Comparison of ENCODE assay signal across 21 cellular contexts in the genomic region with DNA sequence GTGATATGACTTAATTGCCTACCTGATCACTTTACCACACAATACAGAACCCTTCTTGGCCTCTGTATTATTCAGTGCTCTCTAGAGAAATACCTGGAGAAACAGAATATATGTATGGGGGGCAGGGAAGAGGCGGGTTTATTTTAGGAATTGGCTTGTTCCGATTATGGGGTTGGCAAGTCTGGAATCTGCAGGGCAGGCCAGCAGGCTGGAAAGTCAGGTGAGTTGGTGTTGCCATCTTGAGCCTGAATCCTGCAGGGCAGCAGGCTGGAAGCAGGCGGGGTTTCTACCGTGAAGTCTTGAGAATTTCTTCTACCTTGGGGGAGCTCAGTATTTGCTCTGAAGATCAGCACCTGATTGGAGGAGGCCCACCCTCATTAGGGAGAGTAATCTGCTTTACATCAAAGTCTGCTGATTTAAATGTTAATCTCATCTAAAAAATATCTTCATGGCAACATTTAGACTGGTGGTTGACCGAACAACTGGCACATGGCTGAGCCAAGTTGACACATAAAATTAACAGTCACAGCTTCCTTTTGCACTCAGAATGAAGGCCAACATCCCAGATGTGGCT.
DNase-seq lines count a peak whose midpoint lies in the region; ATAC-seq and TF ChIP-seq lines count a peak whose summit lies in the region.
"Had no signal": no experiment of that assay in that cellular context is flagged by ENCODE, and none has a peak within 500 bp of the region (broad histone marks: within the 10 kb centered on the region; RNA-seq: fewer than 3 reads in every experiment).

No MANE protein-coding gene starts in this region.

- peaks cover 44% of the 10 kb centered on the region for H3K4me1 Mint-ChIP-seq in activated CD8-positive, alpha-beta T cell treated with anti-CD3 and anti-CD28 coated beads, Interleukin-2, amount 10 ng/mL, durations not matched to agents 7 days and 5 days (ENCODE audit: low read depth)
- peaks cover 19% of the 10 kb centered on the region for H3K4me1 Mint-ChIP-seq in activated CD8-positive, alpha-beta T cell treated with anti-CD3 and anti-CD28 coated beads for 36 hours (ENCODE audit: low read depth)
- peaks cover 19 to 20% of the 10 kb centered on the region in 2 donors for H3K4me1 Mint-ChIP-seq in natural killer cell treated with Interleukin-12 subunit alpha and Interleukin-12 subunit beta and Interleukin-15 and Interleukin-18, amount 100 ng/mL, for 72 hours (ENCODE audit: low read depth in 2 of 2)
- H3K4me1 Mint-ChIP-seq in natural killer cell = peaks cover 27 to 39% of the 10 kb centered on the region in 2 donors
- peaks cover 38 to 58% of the 10 kb centered on the region in 2 donors for H3K4me1 Mint-ChIP-seq in stimulated activated naive B cell treated with anti-CD40 and anti-IgM and Interleukin-4, amounts not matched to agents 10 μg/mL and 1 μg/mL and 100 μg/mL, for 72 hours
- peaks cover 15% of the 10 kb centered on the region for H3K4me1 Mint-ChIP-seq in activated T-helper 2 cell treated with anti-CD3 and anti-CD28 coated beads, Interferon-gamma antibody, Interleukin-2, Interleukin-4, amounts not matched to agents 10 μg/mL and 5 μg/mL and 100 μg/mL, durations not matched to agents 14 hours and 24 hours and 36 hours (ENCODE audit: low read depth)

- H3K27ac Mint-ChIP-seq in activated CD8-positive, alpha-beta T cell treated with anti-CD3 and anti-CD28 coated beads, Interleukin-2, amount 10 ng/mL, durations not matched to agents 7 days and 5 days = no peak overlapping the region
- H3K27ac Mint-ChIP-seq in activated CD8-positive, alpha-beta T cell treated with anti-CD3 and anti-CD28 coated beads for 36 hours = no peak overlapping the region
- H3K27ac Mint-ChIP-seq in natural killer cell treated with Interleukin-12 subunit alpha and Interleukin-12 subunit beta and Interleukin-15 and Interleukin-18, amount 100 ng/mL, for 72 hours = peak overlapping the region; percentile 35 to 54
- no peak overlapping the region for H3K27ac Mint-ChIP-seq in natural killer cell
- peak overlapping the region; percentile 59 for H3K27ac Mint-ChIP-seq in stimulated activated naive B cell treated with anti-CD40 and anti-IgM and Interleukin-4, amounts not matched to agents 10 μg/mL and 1 μg/mL and 100 μg/mL, for 72 hours
- H3K27ac Mint-ChIP-seq in activated T-helper 2 cell treated with anti-CD3 and anti-CD28 coated beads, Interferon-gamma antibody, Interleukin-2, Interleukin-4, amounts not matched to agents 10 μg/mL and 5 μg/mL and 100 μg/mL, durations not matched to agents 14 hours and 24 hours and 36 hours = no peak overlapping the region

- peaks cover 11% of the 10 kb centered on the region for H3K9me3 Mint-ChIP-seq in activated CD8-positive, alpha-beta T cell treated with anti-CD3 and anti-CD28 coated beads, Interleukin-2, amount 10 ng/mL, durations not matched to agents 7 days and 5 days (ENCODE audit: insufficient read depth)
- H3K9me3 Mint-ChIP-seq in activated CD8-positive, alpha-beta T cell treated with anti-CD3 and anti-CD28 coated beads for 36 hours = peaks cover 8% of the 10 kb centered on the region
- H3K9me3 Mint-ChIP-seq in natural killer cell treated with Interleukin-12 subunit alpha and Interleukin-12 subunit beta and Interleukin-15 and Interleukin-18, amount 100 ng/mL, for 72 hours = peaks cover 7% of the 10 kb centered on the region
- peaks cover 0 to 6% of the 10 kb centered on the region in 2 donors for H3K9me3 Mint-ChIP-seq in natural killer cell
- peaks cover 7 to 8% of the 10 kb centered on the region in 2 donors for H3K9me3 Mint-ChIP-seq in stimulated activated naive B cell treated with anti-CD40 and anti-IgM and Interleukin-4, amounts not matched to agents 10 μg/mL and 1 μg/mL and 100 μg/mL, for 72 hours
- H3K9me3 Mint-ChIP-seq in activated T-helper 2 cell treated with anti-CD3 and anti-CD28 coated beads, Interferon-gamma antibody, Interleukin-2, Interleukin-4, amounts not matched to agents 10 μg/mL and 5 μg/mL and 100 μg/mL, durations not matched to agents 14 hours and 24 hours and 36 hours = peaks cover 16% of the 10 kb centered on the region

- DNase-seq in activated CD8-positive, alpha-beta T cell treated with anti-CD3 and anti-CD28 coated beads, Interleukin-2, amount 10 ng/mL, durations not matched to agents 7 days and 5 days = peak; percentile 15
- DNase-seq in activated CD8-positive, alpha-beta T cell treated with anti-CD3 and anti-CD28 coated beads for 36 hours = no peak
- DNase-seq in natural killer cell treated with Interleukin-12 subunit alpha and Interleukin-12 subunit beta and Interleukin-15 and Interleukin-18, amount 100 ng/mL, for 72 hours (ENCODE audit: low spot score) = no peak
- DNase-seq in natural killer cell (no peak), islet precursor cell (peak; percentile 22)
- DNase-seq in stimulated activated naive B cell treated with anti-CD40 and anti-IgM and Interleukin-4, amounts not matched to agents 10 μg/mL and 1 μg/mL and 100 μg/mL, for 72 hours = no peak
- no peak for DNase-seq in activated T-helper 2 cell treated with anti-CD3 and anti-CD28 coated beads, Interferon-gamma antibody, Interleukin-2, Interleukin-4, amounts not matched to agents 10 μg/mL and 5 μg/mL and 100 μg/mL, durations not matched to agents 14 hours and 24 hours and 36 hours (ENCODE audit: low spot score)
- DNase-seq: 8988T, DMS 273 treated with DMSO at 0.1 percent for 48 hours, DND-41, H9, MM.1S, NCI-H1092, NCI-H1436 treated with DMSO at 0.1 percent for 48 hours, NCI-H2029, NCI-H2171, NCI-H446, NCI-H526 treated with DMSO at 0.1 percent for 48 hours had no signal

- no peak for TF ChIP-seq CTCF in activated CD8-positive, alpha-beta T cell treated with anti-CD3 and anti-CD28 coated beads for 36 hours (IDR thresholded peaks at IDR 0.05)
- TF ChIP-seq CTCF in natural killer cell (IDR thresholded peaks at IDR 0.05) = no peak

- CTCF ChIA-PET in activated CD8-positive, alpha-beta T cell treated with anti-CD3 and anti-CD28 coated beads, Interleukin-2, amount 10 ng/mL, durations not matched to agents 7 days and 5 days (lab: Charles Lee) = no interaction called here
- CTCF ChIA-PET in activated CD8-positive, alpha-beta T cell treated with anti-CD3 and anti-CD28 coated beads for 36 hours (lab: Charles Lee) = no interaction called here

- intact Hi-C loops in activated CD8-positive, alpha-beta T cell treated with anti-CD3 and anti-CD28 coated beads for 36 hours (cut with micrococcal nuclease) = no loop called here
- intact Hi-C loops in natural killer cell (cut with micrococcal nuclease) = no loop called here
- intact Hi-C loops in activated T-helper 2 cell treated with anti-CD3 and anti-CD28 coated beads, Interferon-gamma antibody, Interleukin-2, Interleukin-4, amounts not matched to agents 10 μg/mL and 5 μg/mL and 100 μg/mL, durations not matched to agents 14 hours and 24 hours and 36 hours (cut with micrococcal nuclease) = no loop called here

- no peak for ATAC-seq in activated CD8-positive, alpha-beta T cell treated with anti-CD3 and anti-CD28 coated beads, Interleukin-2, amount 10 ng/mL, durations not matched to agents 7 days and 5 days
- ATAC-seq in activated CD8-positive, alpha-beta T cell treated with anti-CD3 and anti-CD28 coated beads for 36 hours = no peak
- ATAC-seq in natural killer cell treated with Interleukin-12 subunit alpha and Interleukin-12 subunit beta and Interleukin-15 and Interleukin-18, amount 100 ng/mL, for 72 hours = no peak
- ATAC-seq in natural killer cell = no peak
- no peak for ATAC-seq in stimulated activated naive B cell treated with anti-CD40 and anti-IgM and Interleukin-4, amounts not matched to agents 10 μg/mL and 1 μg/mL and 100 μg/mL, for 72 hours (replicated peaks)
- ATAC-seq in GM18858 (IDR thresholded peaks at IDR 0.05; ENCODE audit: unreplicated experiment) = no peak
- ATAC-seq: Panc1 had no signal

- no peak overlapping the region for H3K4me3 Mint-ChIP-seq in activated CD8-positive, alpha-beta T cell treated with anti-CD3 and anti-CD28 coated beads, Interleukin-2, amount 10 ng/mL, durations not matched to agents 7 days and 5 days
- H3K4me3 Mint-ChIP-seq in activated CD8-positive, alpha-beta T cell treated with anti-CD3 and anti-CD28 coated beads for 36 hours = no peak overlapping the region
- H3K4me3 Mint-ChIP-seq in natural killer cell treated with Interleukin-12 subunit alpha and Interleukin-12 subunit beta and Interleukin-15 and Interleukin-18, amount 100 ng/mL, for 72 hours = no peak overlapping the region
- H3K4me3 Mint-ChIP-seq in natural killer cell = no peak overlapping the region
- H3K4me3 Mint-ChIP-seq in stimulated activated naive B cell treated with anti-CD40 and anti-IgM and Interleukin-4, amounts not matched to agents 10 μg/mL and 1 μg/mL and 100 μg/mL, for 72 hours = no peak overlapping the region
- H3K4me3 Mint-ChIP-seq in activated T-helper 2 cell treated with anti-CD3 and anti-CD28 coated beads, Interferon-gamma antibody, Interleukin-2, Interleukin-4, amounts not matched to agents 10 μg/mL and 5 μg/mL and 100 μg/mL, durations not matched to agents 14 hours and 24 hours and 36 hours (ENCODE audit: low read depth) = no peak overlapping the region
- H3K4me3 Mint-ChIP-seq: B cell, H9 had no signal

- H3K36me3 Mint-ChIP-seq in activated CD8-positive, alpha-beta T cell treated with anti-CD3 and anti-CD28 coated beads, Interleukin-2, amount 10 ng/mL, durations not matched to agents 7 days and 5 days (ENCODE audit: low read depth) = peaks cover 29% of the 10 kb centered on the region
- H3K36me3 Mint-ChIP-seq in activated CD8-positive, alpha-beta T cell treated with anti-CD3 and anti-CD28 coated beads for 36 hours (ENCODE audit: low read depth) = peaks cover 5% of the 10 kb centered on the region
- H3K36me3 Mint-ChIP-seq in natural killer cell treated with Interleukin-12 subunit alpha and Interleukin-12 subunit beta and Interleukin-15 and Interleukin-18, amount 100 ng/mL, for 72 hours = peaks cover 11% of the 10 kb centered on the region
- H3K36me3 Mint-ChIP-seq in natural killer cell = peaks cover 11% of the 10 kb centered on the region
- peaks cover 23 to 31% of the 10 kb centered on the region in 2 donors for H3K36me3 Mint-ChIP-seq in stimulated activated naive B cell treated with anti-CD40 and anti-IgM and Interleukin-4, amounts not matched to agents 10 μg/mL and 1 μg/mL and 100 μg/mL, for 72 hours
- peaks cover 11% of the 10 kb centered on the region for H3K36me3 Mint-ChIP-seq in activated T-helper 2 cell treated with anti-CD3 and anti-CD28 coated beads, Interferon-gamma antibody, Interleukin-2, Interleukin-4, amounts not matched to agents 10 μg/mL and 5 μg/mL and 100 μg/mL, durations not matched to agents 14 hours and 24 hours and 36 hours (ENCODE audit: low read depth)

- no peaks in the 10 kb centered on the region for H3K27me3 Mint-ChIP-seq in activated CD8-positive, alpha-beta T cell treated with anti-CD3 and anti-CD28 coated beads, Interleukin-2, amount 10 ng/mL, durations not matched to agents 7 days and 5 days (ENCODE audit: low read depth)
- H3K27me3 Mint-ChIP-seq in activated CD8-positive, alpha-beta T cell treated with anti-CD3 and anti-CD28 coated beads for 36 hours = no peaks in the 10 kb centered on the region
- no peaks in the 10 kb centered on the region for H3K27me3 Mint-ChIP-seq in natural killer cell treated with Interleukin-12 subunit alpha and Interleukin-12 subunit beta and Interleukin-15 and Interleukin-18, amount 100 ng/mL, for 72 hours
- no peaks in the 10 kb centered on the region for H3K27me3 Mint-ChIP-seq in natural killer cell (ENCODE audit: low read depth in 2 of 2)
- no peaks in the 10 kb centered on the region for H3K27me3 Mint-ChIP-seq in stimulated activated naive B cell treated with anti-CD40 and anti-IgM and Interleukin-4, amounts not matched to agents 10 μg/mL and 1 μg/mL and 100 μg/mL, for 72 hours
- H3K27me3 Mint-ChIP-seq in activated T-helper 2 cell treated with anti-CD3 and anti-CD28 coated beads, Interferon-gamma antibody, Interleukin-2, Interleukin-4, amounts not matched to agents 10 μg/mL and 5 μg/mL and 100 μg/mL, durations not matched to agents 14 hours and 24 hours and 36 hours (ENCODE audit: low read depth) = peaks cover 2% of the 10 kb centered on the region
- H3K27me3 Mint-ChIP-seq: B cell had no signal

- POLR2A ChIA-PET in activated CD8-positive, alpha-beta T cell treated with anti-CD3 and anti-CD28 coated beads, Interleukin-2, amount 10 ng/mL, durations not matched to agents 7 days and 5 days (lab: Charles Lee) = no interaction called here
- POLR2A ChIA-PET in activated CD8-positive, alpha-beta T cell treated with anti-CD3 and anti-CD28 coated beads for 36 hours (lab: Charles Lee) = no interaction called here

Comparison
In these comparisons a context has a peak if more than half of its experiments do, and no peak if none do; other contexts are left out.
1. DNase-seq: peak in activated CD8-positive, alpha-beta T cell treated with anti-CD3 and anti-CD28 coated beads, Interleukin-2, amount 10 ng/mL, durations not matched to agents 7 days and 5 days (single experiment) and islet precursor cell (single experiment); none in activated CD8-positive, alpha-beta T cell treated with anti-CD3 and anti-CD28 coated beads for 36 hours (single experiment), natural killer cell treated with Interleukin-12 subunit alpha and Interleukin-12 subunit beta and Interleukin-15 and Interleukin-18, amount 100 ng/mL, for 72 hours (single experiment), natural killer cell (single experiment), stimulated activated naive B cell treated with anti-CD40 and anti-IgM and Interleukin-4, amounts not matched to agents 10 μg/mL and 1 μg/mL and 100 μg/mL, for 72 hours (single experiment) and activated T-helper 2 cell treated with anti-CD3 and anti-CD28 coated beads, Interferon-gamma antibody, Interleukin-2, Interleukin-4, amounts not matched to agents 10 μg/mL and 5 μg/mL and 100 μg/mL, durations not matched to agents 14 hours and 24 hours and 36 hours (single experiment).
2. H3K27ac Mint-ChIP-seq: peak in natural killer cell treated with Interleukin-12 subunit alpha and Interleukin-12 subunit beta and Interleukin-15 and Interleukin-18, amount 100 ng/mL, for 72 hours (2 of 2) and stimulated activated naive B cell treated with anti-CD40 and anti-IgM and Interleukin-4, amounts not matched to agents 10 μg/mL and 1 μg/mL and 100 μg/mL, for 72 hours (single experiment); none in activated CD8-positive, alpha-beta T cell treated with anti-CD3 and anti-CD28 coated beads, Interleukin-2, amount 10 ng/mL, durations not matched to agents 7 days and 5 days (single experiment), activated CD8-positive, alpha-beta T cell treated with anti-CD3 and anti-CD28 coated beads for 36 hours (single experiment), natural killer cell (0 of 2) and activated T-helper 2 cell treated with anti-CD3 and anti-CD28 coated beads, Interferon-gamma antibody, Interleukin-2, Interleukin-4, amounts not matched to agents 10 μg/mL and 5 μg/mL and 100 μg/mL, durations not matched to agents 14 hours and 24 hours and 36 hours (single experiment).